ENCODE assay signal across 18 cellular contexts in genomic region chr11:129803533-129803932, GRCh38. TPM values are rescaled to one million over a fixed set of nuclear protein-coding genes. Genes with fewer than 3 reads are reported as not detected.
DNase-seq lines count a peak whose midpoint lies in the region; ATAC-seq and TF ChIP-seq lines count a peak whose summit lies in the region.
"Had no signal": no experiment of that assay in that cellular context is flagged by ENCODE, and none has a peak within 500 bp of the region (broad histone marks: within the 10 kb centered on the region; RNA-seq: fewer than 3 reads in every experiment).

No MANE protein-coding gene starts in this region.

- H3K27ac ChIP-seq in CD8-positive, alpha-beta T cell (ENCODE audit: low read depth, low read length), result no peak overlapping the region
- H3K27ac ChIP-seq: coronary artery, SJSA1 had no signal

- peak overlapping the region; percentile 53 for H3K4me3 Mint-ChIP-seq in CD8-positive, alpha-beta T cell
- no peak overlapping the region for H3K4me3 Mint-ChIP-seq in activated CD4-positive, alpha-beta memory T cell treated with anti-CD3 and anti-CD28 coated beads for 36 hours
- no peak overlapping the region for H3K4me3 Mint-ChIP-seq in stimulated activated effector memory CD8-positive, alpha-beta T cell treated with anti-CD3 and anti-CD28 coated beads, Interleukin-12 subunit alpha, Interleukin-12 subunit beta, amount 100 ng/mL, for 72 hours
- H3K4me3 Mint-ChIP-seq: nephron progenitor cell had no signal

- CTCF ChIA-PET in CD8-positive, alpha-beta T cell (lab: Charles Lee), result interaction anchor here (0.9 to 2.6 kb wide), 4 partner anchors 10 to 78 kb away, joined by 3 to 6 read pairs (median 4); no protein-coding TSS in a partner anchor
- CTCF ChIA-PET in activated CD4-positive, alpha-beta memory T cell treated with anti-CD3 and anti-CD28 coated beads for 36 hours (lab: Charles Lee), result interaction anchor here (1.2 kb wide), 2 partner anchors 71 to 329 kb away, joined by 3 read pairs; no protein-coding TSS in a partner anchor

- H3K27me3 Mint-ChIP-seq in CD8-positive, alpha-beta T cell (ENCODE audit: low read depth), result peaks cover 17% of the 10 kb centered on the region
- no peaks in the 10 kb centered on the region for H3K27me3 Mint-ChIP-seq in activated CD4-positive, alpha-beta memory T cell treated with anti-CD3 and anti-CD28 coated beads for 36 hours

- H3K27ac Mint-ChIP-seq in CD8-positive, alpha-beta T cell, result peak overlapping the region; percentile 52
- H3K27ac Mint-ChIP-seq in activated CD4-positive, alpha-beta memory T cell treated with anti-CD3 and anti-CD28 coated beads for 36 hours, result peak overlapping the region; percentile 57
- H3K27ac Mint-ChIP-seq in stimulated activated effector memory CD8-positive, alpha-beta T cell treated with anti-CD3 and anti-CD28 coated beads, Interleukin-12 subunit alpha, Interleukin-12 subunit beta, amount 100 ng/mL, for 72 hours, result no peak overlapping the region
- H3K27ac Mint-ChIP-seq: nephron progenitor cell had no signal

- H3K36me3 Mint-ChIP-seq in CD8-positive, alpha-beta T cell, result no peaks in the 10 kb centered on the region
- H3K36me3 Mint-ChIP-seq in activated CD4-positive, alpha-beta memory T cell treated with anti-CD3 and anti-CD28 coated beads for 36 hours, result peaks cover 22% of the 10 kb centered on the region
- no peaks in the 10 kb centered on the region for H3K36me3 Mint-ChIP-seq in stimulated activated effector memory CD8-positive, alpha-beta T cell treated with anti-CD3 and anti-CD28 coated beads, Interleukin-12 subunit alpha, Interleukin-12 subunit beta, amount 100 ng/mL, for 72 hours

- no peaks in the 10 kb centered on the region for H3K27me3 ChIP-seq in CD8-positive, alpha-beta T cell (ENCODE audit: insufficient read depth, low read length)
- H3K27me3 ChIP-seq: SJSA1 had no signal

- H3K4me3 ChIP-seq in CD8-positive, alpha-beta T cell (ENCODE audit: low read depth, low read length), result no peak overlapping the region
- H3K4me3 ChIP-seq: coronary artery, SJSA1 had no signal

- H3K4me1 Mint-ChIP-seq in CD8-positive, alpha-beta T cell (ENCODE audit: low read depth), result peaks cover 30% of the 10 kb centered on the region
- H3K4me1 Mint-ChIP-seq in activated CD4-positive, alpha-beta memory T cell treated with anti-CD3 and anti-CD28 coated beads for 36 hours (ENCODE audit: low read depth), result peaks cover 63% of the 10 kb centered on the region
- peaks cover 11% of the 10 kb centered on the region for H3K4me1 Mint-ChIP-seq in stimulated activated effector memory CD8-positive, alpha-beta T cell treated with anti-CD3 and anti-CD28 coated beads, Interleukin-12 subunit alpha, Interleukin-12 subunit beta, amount 100 ng/mL, for 72 hours
- H3K4me1 Mint-ChIP-seq: nephron progenitor cell had no signal

- H3K9me3 Mint-ChIP-seq in CD8-positive, alpha-beta T cell, result peaks cover 18% of the 10 kb centered on the region
- peaks cover 18% of the 10 kb centered on the region for H3K9me3 Mint-ChIP-seq in activated CD4-positive, alpha-beta memory T cell treated with anti-CD3 and anti-CD28 coated beads for 36 hours
- peaks cover 6% of the 10 kb centered on the region for H3K9me3 Mint-ChIP-seq in stimulated activated effector memory CD8-positive, alpha-beta T cell treated with anti-CD3 and anti-CD28 coated beads, Interleukin-12 subunit alpha, Interleukin-12 subunit beta, amount 100 ng/mL, for 72 hours

- H3K36me3 ChIP-seq in CD8-positive, alpha-beta T cell (ENCODE audit: insufficient read depth, low read length), result no peaks in the 10 kb centered on the region
- H3K36me3 ChIP-seq: SJSA1 had no signal

- peaks cover 19% of the 10 kb centered on the region for H3K4me1 ChIP-seq in CD8-positive, alpha-beta T cell (ENCODE audit: insufficient read depth, low read length)
- H3K4me1 ChIP-seq: SJSA1 had no signal

- peaks cover 4% of the 10 kb centered on the region for H3K9me3 ChIP-seq in CD8-positive, alpha-beta T cell (ENCODE audit: low read length)
- H3K9me3 ChIP-seq: SJSA1 had no signal

- POLR2A ChIA-PET in CD8-positive, alpha-beta T cell (lab: Charles Lee), result interaction anchor here (1.0 to 1.4 kb wide), 3 partner anchors 10 to 63 kb away, joined by 3 to 6 read pairs (median 4); no protein-coding TSS in a partner anchor
- POLR2A ChIA-PET in activated CD4-positive, alpha-beta memory T cell treated with anti-CD3 and anti-CD28 coated beads for 36 hours (lab: Charles Lee), result no interaction called here

- no peak for TF ChIP-seq CTCF in CD8-positive, alpha-beta T cell (IDR thresholded peaks at IDR 0.05)

- intact Hi-C loops in CD8-positive, alpha-beta T cell (cut with DNase I, micrococcal nuclease), result no loop called here
- intact Hi-C loops in activated CD4-positive, alpha-beta memory T cell treated with anti-CD3 and anti-CD28 coated beads for 36 hours (cut with micrococcal nuclease), result loop anchor here (10.0 kb wide), 1 partner anchor 159 kb away; no protein-coding TSS in a partner anchor
- intact Hi-C loops in left colon (cut with DNase I, micrococcal nuclease), result no loop called here

- DNase-seq in NCI-H82 (lab: John Stamatoyannopoulos, UW) (peak; percentile 4), NCI-H82 treated with DMSO at 0.1 percent for 48 hours (lab: John Stamatoyannopoulos, UW; ENCODE audit: unreplicated experiment) (no peak), left colon (peak; percentile 72 to 87), AML-193 (lab: John Stamatoyannopoulos, UW) (no peak)
- DNase-seq in CD8-positive, alpha-beta T cell, result no peak
- no peak for DNase-seq in activated CD4-positive, alpha-beta memory T cell treated with anti-CD3 and anti-CD28 coated beads for 36 hours
- no peak for DNase-seq in stimulated activated effector memory CD8-positive, alpha-beta T cell treated with anti-CD3 and anti-CD28 coated beads, Interleukin-12 subunit alpha, Interleukin-12 subunit beta, amount 100 ng/mL, for 72 hours (ENCODE audit: low spot score in 2 of 2)
- DNase-seq: anterior cingulate cortex; GOT3; MM.1S; NCI-H2171 treated with DMSO at 0.1 percent for 48 hours; nephron progenitor cell; retina; stimulated activated CD4-positive, alpha-beta T cell treated with anti-CD3 and anti-CD28 coated beads, Interleukin-1b, Interleukin-23, amount 100 ng/mL, for 48 hours; trophoblast cell had no signal

- ATAC-seq in CD8-positive, alpha-beta T cell, result no peak
- peak; percentile 91 for ATAC-seq in left colon
- no peak for ATAC-seq in stimulated activated effector memory CD8-positive, alpha-beta T cell treated with anti-CD3 and anti-CD28 coated beads, Interleukin-12 subunit alpha, Interleukin-12 subunit beta, amount 100 ng/mL, for 72 hours
- no peak for ATAC-seq in GM18868 (IDR thresholded peaks at IDR 0.05; ENCODE audit: unreplicated experiment)

RNA-seq across cellular contexts. Expression of gene TMEM45B, which starts 12.1 kb away (rescaled TPM):
- total RNA-seq in CD8-positive, alpha-beta T cell, result under 1 TPM; 0.41 to 0.81 TPM
- 1 to 10 TPM; 4.9 to 5.8 TPM for total RNA-seq in activated CD4-positive, alpha-beta memory T cell treated with anti-CD3 and anti-CD28 coated beads for 36 hours
- 100 to 1,000 TPM; 309 to 343 TPM for total RNA-seq in left colon
- total RNA-seq: SJSA1 had no signal

Comparison
In these comparisons a context has a peak if more than half of its experiments do, and no peak if none do; other contexts are left out.
1. DNase-seq: peak in NCI-H82 (single experiment) and left colon (2 of 2); none in NCI-H82 treated with DMSO at 0.1 percent for 48 hours (single experiment), CD8-positive, alpha-beta T cell (0 of 7), activated CD4-positive, alpha-beta memory T cell treated with anti-CD3 and anti-CD28 coated beads for 36 hours (single experiment), AML-193 (0 of 2) and stimulated activated effector memory CD8-positive, alpha-beta T cell treated with anti-CD3 and anti-CD28 coated beads, Interleukin-12 subunit alpha, Interleukin-12 subunit beta, amount 100 ng/mL, for 72 hours (0 of 2).
2. RNA of gene TMEM45B, which starts 12.1 kb away (total RNA-seq): 309 to 343 TPM in left colon; 4.9 to 5.8 TPM in activated CD4-positive, alpha-beta memory T cell treated with anti-CD3 and anti-CD28 coated beads for 36 hours and 0.41 to 0.81 TPM in CD8-positive, alpha-beta T cell; every median in the first group is over 10 times any median in the second.